Comparison of ENCODE assay signal across 31 cellular contexts in genomic region chr1:193079187-193079586, GRCh38.
"Had no signal": no experiment of that assay in that cellular context is flagged by ENCODE, and none has a peak within 500 bp of the region (broad histone marks: within the 10 kb centered on the region; RNA-seq: fewer than 3 reads in every experiment).

No MANE protein-coding gene starts in this region.

- H3K4me3 Mint-ChIP-seq: activated B cell treated with CpG ODN at 0.5 μM for 24 hours; activated CD4-positive, alpha-beta memory T cell treated with anti-CD3 and anti-CD28 coated beads, Interleukin-2, amount 10 ng/mL, durations not matched to agents 7 days and 5 days; activated CD8-positive, alpha-beta memory T cell treated with anti-CD3 and anti-CD28 coated beads, Interleukin-2, amount 10 ng/mL, durations not matched to agents 7 days and 5 days; activated naive CD4-positive, alpha-beta T cell treated with anti-CD3 and anti-CD28 coated beads, Interleukin-2, amount 10 ng/mL, durations not matched to agents 7 days and 5 days; activated naive CD8-positive, alpha-beta T cell; activated naive CD8-positive, alpha-beta T cell treated with anti-CD3 and anti-CD28 coated beads, Interleukin-2, amount 50 U/mL, for 24 hours; brain; T-helper 1 cell treated with Interleukin-12 subunit alpha and Interleukin-12 subunit beta and Interleukin-4 antibody, amounts not matched to agents 30 μg/mL and 1 μg/mL, for 36 hours; T-helper 2 cell treated with Interferon-gamma antibody and Interleukin-4, amounts not matched to agents 5 μg/mL and 100 μg/mL, for 36 hours had no signal

- H3K27me3 Mint-ChIP-seq: activated B cell treated with CpG ODN at 0.5 μM for 24 hours; activated CD4-positive, alpha-beta memory T cell treated with anti-CD3 and anti-CD28 coated beads, Interleukin-2, amount 10 ng/mL, durations not matched to agents 7 days and 5 days; activated CD8-positive, alpha-beta memory T cell treated with anti-CD3 and anti-CD28 coated beads, Interleukin-2, amount 10 ng/mL, durations not matched to agents 7 days and 5 days; activated naive CD4-positive, alpha-beta T cell treated with anti-CD3 and anti-CD28 coated beads, Interleukin-2, amount 10 ng/mL, durations not matched to agents 7 days and 5 days; activated naive CD8-positive, alpha-beta T cell; activated naive CD8-positive, alpha-beta T cell treated with anti-CD3 and anti-CD28 coated beads, Interleukin-2, amount 50 U/mL, for 24 hours; brain had no signal

- H3K9me3 Mint-ChIP-seq: activated B cell treated with CpG ODN at 0.5 μM for 24 hours had no signal

- H3K4me1 Mint-ChIP-seq: activated naive CD4-positive, alpha-beta T cell treated with anti-CD3 and anti-CD28 coated beads, Interleukin-2, amount 10 ng/mL, durations not matched to agents 7 days and 5 days; brain had no signal

- H3K27ac Mint-ChIP-seq: activated B cell treated with CpG ODN at 0.5 μM for 24 hours; activated CD4-positive, alpha-beta memory T cell treated with anti-CD3 and anti-CD28 coated beads, Interleukin-2, amount 10 ng/mL, durations not matched to agents 7 days and 5 days; activated CD8-positive, alpha-beta memory T cell treated with anti-CD3 and anti-CD28 coated beads, Interleukin-2, amount 10 ng/mL, durations not matched to agents 7 days and 5 days; activated naive CD4-positive, alpha-beta T cell treated with anti-CD3 and anti-CD28 coated beads, Interleukin-2, amount 10 ng/mL, durations not matched to agents 7 days and 5 days; activated naive CD8-positive, alpha-beta T cell; activated naive CD8-positive, alpha-beta T cell treated with anti-CD3 and anti-CD28 coated beads, Interleukin-2, amount 50 U/mL, for 24 hours; brain; T-helper 1 cell treated with Interleukin-12 subunit alpha and Interleukin-12 subunit beta and Interleukin-4 antibody, amounts not matched to agents 30 μg/mL and 1 μg/mL, for 36 hours; T-helper 2 cell treated with Interferon-gamma antibody and Interleukin-4, amounts not matched to agents 5 μg/mL and 100 μg/mL, for 36 hours had no signal

- DNase-seq: activated B cell treated with CpG ODN at 0.5 μM for 24 hours; activated CD4-positive, alpha-beta memory T cell treated with anti-CD3 and anti-CD28 coated beads, Interleukin-2, amount 10 ng/mL, durations not matched to agents 7 days and 5 days; activated CD4-positive, alpha-beta T cell treated with anti-CD3 and anti-CD28 coated beads for 4 hours; activated CD4-positive, CD25-positive, alpha-beta regulatory T cell treated with anti-CD3 and anti-CD28 coated beads, Interleukin-2, amount 50 U/mL, for 72 hours; activated CD8-positive, alpha-beta memory T cell treated with anti-CD3 and anti-CD28 coated beads for 24 hours; activated CD8-positive, alpha-beta memory T cell treated with anti-CD3 and anti-CD28 coated beads, Interleukin-2, amount 10 ng/mL, durations not matched to agents 7 days and 5 days; activated CD8-positive, alpha-beta memory T cell treated with anti-CD3 and anti-CD28 coated beads, Interleukin-2, amount 50 U/mL, for 48 hours; activated effector memory CD4-positive, alpha-beta T cell treated with Interleukin-2 at 50 U/mL for 16 hours; activated naive CD4-positive, alpha-beta T cell treated with anti-CD3 and anti-CD28 coated beads, Interleukin-2, amount 10 ng/mL, durations not matched to agents 7 days and 5 days; activated naive CD8-positive, alpha-beta T cell treated with anti-CD3 and anti-CD28 coated beads, Interleukin-2, amount 50 U/mL, for 24 hours; activated T-cell treated with anti-CD3 and anti-CD28 coated beads, Interleukin-2, amount 50 U/mL, for 48 hours; anterior cingulate cortex; central memory CD4-positive, alpha-beta T cell; NCI-H1048; NCI-H1105 treated with DMSO at 0.1 percent for 48 hours; NCI-H1436 treated with DMSO at 0.1 percent for 48 hours; NCI-H1694 treated with DMSO at 0.1 percent for 48 hours; NCI-H2029; NCI-H2107; NCI-H2171; NCI-H510A; NCI-H69; NCI-H82; Peyer's patch; RPMI8226; SHP77 treated with DMSO at 0.1 percent for 48 hours; SK-N-SH had no signal
